8 cellular contexts compared by ENCODE assay signal in genomic region chr5:139574641-139575312, GRCh38. TPM values are rescaled to one million over a fixed set of nuclear protein-coding genes. Genes with fewer than 3 reads are reported as not detected.
DNase-seq lines count a peak whose midpoint lies in the region; ATAC-seq and TF ChIP-seq lines count a peak whose summit lies in the region.

No MANE protein-coding gene starts in this region.

- peak overlapping the region; percentile 11; the same call in 1 of the 2 replicates for H3K4me2 ChIP-seq in OCI-LY1 (ENCODE audit: low read length)

- peak overlapping the region; percentile 13 for H3K27ac ChIP-seq in OCI-LY1 (ENCODE audit: low read depth, low read length, poor library complexity, severe bottlenecking)

- H3K9me3 ChIP-seq in OCI-LY1 (ENCODE audit: low read length), result no peaks in the 10 kb centered on the region

- no peaks in the 10 kb centered on the region for H3F3A ChIP-seq in OCI-LY1 (ENCODE audit: insufficient read depth, low read length)

- no peak for ATAC-seq in HG03280 (IDR thresholded peaks at IDR 0.05; ENCODE audit: unreplicated experiment)

- TF ChIP-seq CTCF in GM12865 (IDR thresholded peaks at IDR 0.05; ENCODE audit: insufficient read depth, low read depth, low read length, missing control alignments) (peak; percentile 62), OCI-LY1 (IDR thresholded peaks at IDR 0.05; ENCODE audit: low read length) (peak; percentile 81)

- H4K20me1 ChIP-seq in OCI-LY1 (ENCODE audit: insufficient read depth, low read length), result no peaks in the 10 kb centered on the region

- no peak overlapping the region for H3K4me3 ChIP-seq in GM12865 (ENCODE audit: low read depth, low read length)
- no peak overlapping the region for H3K4me3 ChIP-seq in OCI-LY1 (ENCODE audit: low read depth, low read length, poor library complexity, severe bottlenecking)

- H3K4me1 ChIP-seq in OCI-LY1 (ENCODE audit: insufficient read depth, low read length, severe bottlenecking), result peaks cover 47% of the 10 kb centered on the region

- H3K9ac ChIP-seq in OCI-LY1 (ENCODE audit: low read length), result no peak overlapping the region

- peaks cover 70% of the 10 kb centered on the region for H3K79me2 ChIP-seq in OCI-LY1 (ENCODE audit: insufficient read depth, low read length)

- H3K36me3 ChIP-seq in OCI-LY1 (ENCODE audit: insufficient read depth, low read length), result 0 out of 2 replicates have a peak, but pooled peaks cover 4% of the 10 kb centered on the region

- H3K27me3 ChIP-seq in OCI-LY1 (ENCODE audit: insufficient read depth, low read length), result no peaks in the 10 kb centered on the region

- H3K9me2 ChIP-seq in OCI-LY1 (ENCODE audit: low read depth, low read length), result no peaks in the 10 kb centered on the region

- H2AFZ ChIP-seq in OCI-LY1 (ENCODE audit: low read length), result no peak overlapping the region

- peak; percentile 27 for DNase-seq in AG08396 (ENCODE audit: low spot score)
- DNase-seq in GM12865 (ENCODE audit: low read depth), result peak; percentile 71
- DNase-seq in dermis blood vessel endothelial cell, result peak; percentile 64
- DNase-seq in midbrain (lab: John Stamatoyannopoulos, UW), result peak; percentile 8
- no peak for DNase-seq in NCI-H1105 (lab: John Stamatoyannopoulos, UW)
- no peak for DNase-seq in middle frontal gyrus (ENCODE audit: extremely low spot score, low spot score)

RNA-seq across cellular contexts. Expression of gene UBE2D2, which starts 13.6 kb away (rescaled TPM):
- total RNA-seq in dermis blood vessel endothelial cell, result 68.5 and 71.6 TPM in 2 replicates

Comparison
In these comparisons a context has a peak if more than half of its experiments do, and no peak if none do; other contexts are left out.
1. DNase-seq: peak in AG08396 (single experiment), GM12865 (single experiment), dermis blood vessel endothelial cell (single experiment) and midbrain (single experiment); none in NCI-H1105 (single experiment) and middle frontal gyrus (single experiment).